ENCODE assay signal across 1 cellular context in genomic region chr12:94263011-94263786, GRCh38.
TF ChIP-seq lines count a peak whose summit lies in the region.

No MANE protein-coding gene starts in this region.

TF ChIP-seq in GM12878, 131 proteins besides CTCF, POLR2A, EP300 and RAD21 (continued from another document and continues in another):
- no peak for TF ChIP-seq PRDM15 (CRISPR knock-in tag; IDR thresholded peaks at IDR 0.05)
- TF ChIP-seq FOXK2 (IDR thresholded peaks at IDR 0.05): no peak
- no peak for TF ChIP-seq TAF1 (IDR thresholded peaks at IDR 0.05; ENCODE audit: borderline replicate concordance, low read depth, low read length)
- no peak for TF ChIP-seq ZBTB11 (CRISPR knock-in tag; IDR thresholded peaks at IDR 0.05)
- TF ChIP-seq FOS (IDR thresholded peaks at IDR 0.05; ENCODE audit: borderline replicate concordance, extremely low read depth, insufficient read length): no peak
- no peak for TF ChIP-seq PAX8 (IDR thresholded peaks at IDR 0.05)
- TF ChIP-seq BCLAF1 (IDR thresholded peaks at IDR 0.05): no peak
- TF ChIP-seq IKZF2 (IDR thresholded peaks at IDR 0.05): peak; percentile 35 to 52; a peak in 2 of 4 replicates
- no peak for TF ChIP-seq LARP7 (IDR thresholded peaks at IDR 0.05)
- TF ChIP-seq YBX1 (IDR thresholded peaks at IDR 0.05): no peak
- no peak for TF ChIP-seq SIN3A (IDR thresholded peaks at IDR 0.05; ENCODE audit: low read depth, low read length)
- no peak; the same call in 1 of the 2 replicates for TF ChIP-seq BACH1 (IDR thresholded peaks at IDR 0.05; ENCODE audit: borderline replicate concordance)
- no peak for TF ChIP-seq MXI1 (IDR thresholded peaks at IDR 0.05; ENCODE audit: low read depth, low read length)
- no peak for TF ChIP-seq KAT2A (conservative IDR thresholded peaks at IDR 0.05; ENCODE audit: control insufficient read depth, low read depth, low read length)
- TF ChIP-seq HDAC6 (IDR thresholded peaks at IDR 0.05; ENCODE audit: unreplicated experiment): no peak
- no peak for TF ChIP-seq USF1 (IDR thresholded peaks at IDR 0.05; ENCODE audit: borderline replicate concordance, extremely low read length, insufficient read depth, low read depth, low read length)
- TF ChIP-seq MEF2B (IDR thresholded peaks at IDR 0.05; ENCODE audit: partially characterized antibody, poor library complexity, severe bottlenecking): peak; percentile 8
- no peak for TF ChIP-seq RFX5 (IDR thresholded peaks at IDR 0.05; ENCODE audit: low read depth, low read length)
- no peak for TF ChIP-seq MYB (IDR thresholded peaks at IDR 0.05; ENCODE audit: borderline replicate concordance, low read depth, low read length)
- no peak for TF ChIP-seq ZBTB4 (CRISPR knock-in tag; IDR thresholded peaks at IDR 0.05)
- no peak for TF ChIP-seq YY1 (IDR thresholded peaks at IDR 0.05; ENCODE audit: low read depth, low read length)
- TF ChIP-seq POLR2AphosphoS5 (IDR thresholded peaks at IDR 0.05; ENCODE audit: low read length): no peak
- TF ChIP-seq MYC (IDR thresholded peaks at IDR 0.05; ENCODE audit: insufficient read depth, insufficient read length, insufficient replicate concordance, low read length, severe bottlenecking): no peak
- TF ChIP-seq GATAD2B (conservative IDR thresholded peaks at IDR 0.05; ENCODE audit: low read depth): no peak
- TF ChIP-seq CHD2 (IDR thresholded peaks at IDR 0.05; ENCODE audit: borderline replicate concordance, low read depth, low read length): peak; percentile 76
- no peak for TF ChIP-seq NR2C2 (IDR thresholded peaks at IDR 0.05; ENCODE audit: borderline replicate concordance, control insufficient read depth, insufficient read length, low read depth)
- 0 out of 2 replicates have a peak, but pooled peaks have one; percentile 21 for TF ChIP-seq ZNF24 (IDR thresholded peaks at IDR 0.05)
- 0 out of 2 replicates have a peak, but pooled peaks have one; percentile 1 for TF ChIP-seq FOXM1 (IDR thresholded peaks at IDR 0.05; ENCODE audit: low read depth, low read length)
- TF ChIP-seq MLLT1 (IDR thresholded peaks at IDR 0.05): no peak
- 0 out of 2 replicates have a peak, but pooled peaks have one; percentile 4 for TF ChIP-seq NR2F1 (conservative IDR thresholded peaks at IDR 0.05)
- no peak for TF ChIP-seq SREBF2 (IDR thresholded peaks at IDR 0.05; ENCODE audit: low read length)
- TF ChIP-seq RB1 (IDR thresholded peaks at IDR 0.05; ENCODE audit: borderline replicate concordance): no peak
- TF ChIP-seq SKIL (IDR thresholded peaks at IDR 0.05; ENCODE audit: low read depth, poor library complexity, severe bottlenecking): peak; percentile 55
- no peak for TF ChIP-seq SREBF1 (IDR thresholded peaks at IDR 0.05; ENCODE audit: low read length)
- no peak for TF ChIP-seq ZNF207 (IDR thresholded peaks at IDR 0.05; ENCODE audit: borderline replicate concordance)
- TF ChIP-seq BMI1 (IDR thresholded peaks at IDR 0.05; ENCODE audit: borderline replicate concordance): no peak
- TF ChIP-seq DPF2 (IDR thresholded peaks at IDR 0.05): no peak
- no peak for TF ChIP-seq SP1 (IDR thresholded peaks at IDR 0.05; ENCODE audit: low read depth, low read length)
